In genomic region chr11:132142102-132142501, GRCh38 we compare ENCODE assay signal across 17 cellular contexts.
"Had no signal": no experiment of that assay in that cellular context is flagged by ENCODE, and none has a peak within 500 bp of the region (broad histone marks: within the 10 kb centered on the region; RNA-seq: fewer than 3 reads in every experiment).

No MANE protein-coding gene starts in this region.

- DNase-seq: activated B cell treated with CpG ODN at 0.5 μM for 24 hours; activated CD8-positive, alpha-beta memory T cell treated with anti-CD3 and anti-CD28 coated beads, Interleukin-2, amount 10 ng/mL, durations not matched to agents 7 days and 5 days; activated CD8-positive, alpha-beta T cell treated with anti-CD3 and anti-CD28 coated beads, Interleukin-2, amount 10 ng/mL, durations not matched to agents 7 days and 5 days; activated naive CD8-positive, alpha-beta T cell treated with anti-CD3 and anti-CD28 coated beads, Interleukin-2, amount 50 U/mL, for 24 hours; activated T-cell treated with anti-CD3 and anti-CD28 coated beads, Interleukin-2, amount 50 U/mL, for 48 hours; dermis blood vessel endothelial cell; effector CD4-positive, alpha-beta T cell; gastrocnemius medialis; glutamatergic neuron; left ventricle myocardium superior; stimulated activated CD4-positive, alpha-beta T cell treated with anti-CD3 and anti-CD28 coated beads, Interleukin-15, amount 100 ng/mL, for 24 hours; stimulated activated naive CD4-positive, alpha-beta T cell; tibial artery; upper lobe of right lung had no signal

- H3K27ac ChIP-seq: gastrocnemius medialis, suprapubic skin, tibial artery, upper lobe of right lung had no signal

- H3K4me3 ChIP-seq: gastrocnemius medialis, suprapubic skin, tibial artery, upper lobe of right lung had no signal

- H3K4me1 ChIP-seq: gastrocnemius medialis, suprapubic skin, tibial artery, upper lobe of right lung had no signal

- ATAC-seq: activated CD8-positive, alpha-beta memory T cell treated with anti-CD3 and anti-CD28 coated beads, Interleukin-2, amount 10 ng/mL, durations not matched to agents 7 days and 5 days; activated CD8-positive, alpha-beta T cell treated with anti-CD3 and anti-CD28 coated beads, Interleukin-2, amount 10 ng/mL, durations not matched to agents 7 days and 5 days; activated naive CD8-positive, alpha-beta T cell treated with anti-CD3 and anti-CD28 coated beads, Interleukin-2, amount 50 U/mL, for 24 hours; gastrocnemius medialis; left cardiac atrium; left ventricle myocardium superior; right cardiac atrium; upper lobe of right lung had no signal

- H3K27me3 ChIP-seq: gastrocnemius medialis, suprapubic skin, tibial artery, upper lobe of right lung had no signal

- H3K9me3 ChIP-seq: gastrocnemius medialis, suprapubic skin, tibial artery, upper lobe of right lung had no signal

- H3K36me3 ChIP-seq: gastrocnemius medialis, suprapubic skin, tibial artery, upper lobe of right lung had no signal
